Comparison of ENCODE assay signal across 2 cellular contexts in the genomic region with DNA sequence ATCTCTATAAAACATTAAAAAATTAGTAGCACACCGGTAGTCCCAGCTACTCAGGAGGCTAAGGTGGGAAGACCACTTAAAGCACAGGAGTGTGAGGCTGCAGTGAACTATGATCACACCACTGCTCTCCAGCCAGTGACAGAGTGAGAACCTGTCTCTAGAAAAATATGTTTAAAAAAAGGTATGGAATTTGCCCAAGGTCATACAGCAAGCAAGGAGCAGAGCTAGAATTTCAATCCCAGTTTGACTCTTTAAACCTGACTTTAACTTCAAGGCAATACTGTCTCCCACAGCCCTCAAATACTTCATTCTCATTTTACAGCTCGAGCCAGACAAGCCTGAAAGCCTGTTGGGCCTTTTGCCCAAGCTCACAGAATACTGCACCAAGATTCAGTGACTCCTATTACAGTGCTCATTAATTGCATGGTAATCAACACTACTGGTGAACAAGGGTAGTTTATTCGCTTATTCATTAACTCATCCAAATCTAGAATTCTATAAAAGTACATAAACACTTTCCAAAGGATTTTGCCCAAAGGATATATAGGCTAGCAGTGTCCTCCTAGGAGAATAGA.
TF ChIP-seq lines count a peak whose summit lies in the region.

No MANE protein-coding gene starts in this region.

TF ChIP-seq in HEK293, 187 proteins besides CTCF, POLR2A, EP300 and RAD21 (continued from another document):
- no peak for TF ChIP-seq ZNF560 (tag by site-specific recombination; IDR thresholded peaks at IDR 0.05; ENCODE audit: borderline replicate concordance)
- TF ChIP-seq, protein P1, sequence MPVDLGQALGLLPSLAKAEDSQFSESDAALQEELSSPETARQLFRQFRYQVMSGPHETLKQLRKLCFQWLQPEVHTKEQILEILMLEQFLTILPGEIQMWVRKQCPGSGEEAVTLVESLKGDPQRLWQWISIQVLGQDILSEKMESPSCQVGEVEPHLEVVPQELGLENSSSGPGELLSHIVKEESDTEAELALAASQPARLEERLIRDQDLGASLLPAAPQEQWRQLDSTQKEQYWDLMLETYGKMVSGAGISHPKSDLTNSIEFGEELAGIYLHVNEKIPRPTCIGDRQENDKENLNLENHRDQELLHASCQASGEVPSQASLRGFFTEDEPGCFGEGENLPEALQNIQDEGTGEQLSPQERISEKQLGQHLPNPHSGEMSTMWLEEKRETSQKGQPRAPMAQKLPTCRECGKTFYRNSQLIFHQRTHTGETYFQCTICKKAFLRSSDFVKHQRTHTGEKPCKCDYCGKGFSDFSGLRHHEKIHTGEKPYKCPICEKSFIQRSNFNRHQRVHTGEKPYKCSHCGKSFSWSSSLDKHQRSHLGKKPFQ (tag by site-specific recombination; IDR thresholded peaks at IDR 0.05) = peak; percentile 83
- 0 out of 2 replicates have a peak, but pooled peaks have one; percentile 38 for TF ChIP-seq OSR2 (tag by site-specific recombination; IDR thresholded peaks at IDR 0.05)

TF ChIP-seq in WTC11, 78 proteins besides CTCF, POLR2A, EP300 and RAD21 (continued from another document):
- TF ChIP-seq, protein P2, sequence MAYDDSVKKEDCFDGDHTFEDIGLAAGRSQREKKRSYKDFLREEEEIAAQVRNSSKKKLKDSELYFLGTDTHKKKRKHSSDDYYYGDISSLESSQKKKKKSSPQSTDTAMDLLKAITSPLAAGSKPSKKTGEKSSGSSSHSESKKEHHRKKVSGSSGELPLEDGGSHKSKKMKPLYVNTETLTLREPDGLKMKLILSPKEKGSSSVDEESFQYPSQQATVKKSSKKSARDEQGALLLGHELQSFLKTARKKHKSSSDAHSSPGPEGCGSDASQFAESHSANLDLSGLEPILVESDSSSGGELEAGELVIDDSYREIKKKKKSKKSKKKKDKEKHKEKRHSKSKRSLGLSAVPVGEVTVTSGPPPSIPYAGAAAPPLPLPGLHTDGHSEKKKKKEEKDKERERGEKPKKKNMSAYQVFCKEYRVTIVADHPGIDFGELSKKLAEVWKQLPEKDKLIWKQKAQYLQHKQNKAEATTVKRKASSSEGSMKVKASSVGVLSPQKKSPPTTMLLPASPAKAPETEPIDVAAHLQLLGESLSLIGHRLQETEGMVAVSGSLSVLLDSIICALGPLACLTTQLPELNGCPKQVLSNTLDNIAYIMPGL (CRISPR knock-in tag; IDR thresholded peaks at IDR 0.05) = no peak
- TF ChIP-seq, protein P3, sequence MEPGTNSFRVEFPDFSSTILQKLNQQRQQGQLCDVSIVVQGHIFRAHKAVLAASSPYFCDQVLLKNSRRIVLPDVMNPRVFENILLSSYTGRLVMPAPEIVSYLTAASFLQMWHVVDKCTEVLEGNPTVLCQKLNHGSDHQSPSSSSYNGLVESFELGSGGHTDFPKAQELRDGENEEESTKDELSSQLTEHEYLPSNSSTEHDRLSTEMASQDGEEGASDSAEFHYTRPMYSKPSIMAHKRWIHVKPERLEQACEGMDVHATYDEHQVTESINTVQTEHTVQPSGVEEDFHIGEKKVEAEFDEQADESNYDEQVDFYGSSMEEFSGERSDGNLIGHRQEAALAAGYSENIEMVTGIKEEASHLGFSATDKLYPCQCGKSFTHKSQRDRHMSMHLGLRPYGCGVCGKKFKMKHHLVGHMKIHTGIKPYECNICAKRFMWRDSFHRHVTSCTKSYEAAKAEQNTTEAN (CRISPR knock-in tag; IDR thresholded peaks at IDR 0.05) = no peak
- TF ChIP-seq, protein P4, sequence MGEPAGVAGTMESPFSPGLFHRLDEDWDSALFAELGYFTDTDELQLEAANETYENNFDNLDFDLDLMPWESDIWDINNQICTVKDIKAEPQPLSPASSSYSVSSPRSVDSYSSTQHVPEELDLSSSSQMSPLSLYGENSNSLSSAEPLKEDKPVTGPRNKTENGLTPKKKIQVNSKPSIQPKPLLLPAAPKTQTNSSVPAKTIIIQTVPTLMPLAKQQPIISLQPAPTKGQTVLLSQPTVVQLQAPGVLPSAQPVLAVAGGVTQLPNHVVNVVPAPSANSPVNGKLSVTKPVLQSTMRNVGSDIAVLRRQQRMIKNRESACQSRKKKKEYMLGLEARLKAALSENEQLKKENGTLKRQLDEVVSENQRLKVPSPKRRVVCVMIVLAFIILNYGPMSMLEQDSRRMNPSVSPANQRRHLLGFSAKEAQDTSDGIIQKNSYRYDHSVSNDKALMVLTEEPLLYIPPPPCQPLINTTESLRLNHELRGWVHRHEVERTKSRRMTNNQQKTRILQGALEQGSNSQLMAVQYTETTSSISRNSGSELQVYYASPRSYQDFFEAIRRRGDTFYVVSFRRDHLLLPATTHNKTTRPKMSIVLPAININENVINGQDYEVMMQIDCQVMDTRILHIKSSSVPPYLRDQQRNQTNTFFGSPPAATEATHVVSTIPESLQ (CRISPR knock-in tag; IDR thresholded peaks at IDR 0.05) = no peak
- TF ChIP-seq SMAD3 (CRISPR knock-in tag; IDR thresholded peaks at IDR 0.05; ENCODE audit: borderline replicate concordance) (no peak), JAZF1 (CRISPR knock-in tag; IDR thresholded peaks at IDR 0.05) (no peak), GTF2I (CRISPR knock-in tag; conservative IDR thresholded peaks at IDR 0.05) (no peak), ZNF121 (CRISPR knock-in tag; IDR thresholded peaks at IDR 0.05) (no peak), RELA (CRISPR knock-in tag; IDR thresholded peaks at IDR 0.05; ENCODE audit: borderline replicate concordance) (no peak), ZNF396 (CRISPR knock-in tag; IDR thresholded peaks at IDR 0.05; ENCODE audit: borderline replicate concordance) (no peak), MYBL2 (CRISPR knock-in tag; IDR thresholded peaks at IDR 0.05) (no peak), NFATC4 (CRISPR knock-in tag; IDR thresholded peaks at IDR 0.05) (no peak)
- TF ChIP-seq, protein P5, sequence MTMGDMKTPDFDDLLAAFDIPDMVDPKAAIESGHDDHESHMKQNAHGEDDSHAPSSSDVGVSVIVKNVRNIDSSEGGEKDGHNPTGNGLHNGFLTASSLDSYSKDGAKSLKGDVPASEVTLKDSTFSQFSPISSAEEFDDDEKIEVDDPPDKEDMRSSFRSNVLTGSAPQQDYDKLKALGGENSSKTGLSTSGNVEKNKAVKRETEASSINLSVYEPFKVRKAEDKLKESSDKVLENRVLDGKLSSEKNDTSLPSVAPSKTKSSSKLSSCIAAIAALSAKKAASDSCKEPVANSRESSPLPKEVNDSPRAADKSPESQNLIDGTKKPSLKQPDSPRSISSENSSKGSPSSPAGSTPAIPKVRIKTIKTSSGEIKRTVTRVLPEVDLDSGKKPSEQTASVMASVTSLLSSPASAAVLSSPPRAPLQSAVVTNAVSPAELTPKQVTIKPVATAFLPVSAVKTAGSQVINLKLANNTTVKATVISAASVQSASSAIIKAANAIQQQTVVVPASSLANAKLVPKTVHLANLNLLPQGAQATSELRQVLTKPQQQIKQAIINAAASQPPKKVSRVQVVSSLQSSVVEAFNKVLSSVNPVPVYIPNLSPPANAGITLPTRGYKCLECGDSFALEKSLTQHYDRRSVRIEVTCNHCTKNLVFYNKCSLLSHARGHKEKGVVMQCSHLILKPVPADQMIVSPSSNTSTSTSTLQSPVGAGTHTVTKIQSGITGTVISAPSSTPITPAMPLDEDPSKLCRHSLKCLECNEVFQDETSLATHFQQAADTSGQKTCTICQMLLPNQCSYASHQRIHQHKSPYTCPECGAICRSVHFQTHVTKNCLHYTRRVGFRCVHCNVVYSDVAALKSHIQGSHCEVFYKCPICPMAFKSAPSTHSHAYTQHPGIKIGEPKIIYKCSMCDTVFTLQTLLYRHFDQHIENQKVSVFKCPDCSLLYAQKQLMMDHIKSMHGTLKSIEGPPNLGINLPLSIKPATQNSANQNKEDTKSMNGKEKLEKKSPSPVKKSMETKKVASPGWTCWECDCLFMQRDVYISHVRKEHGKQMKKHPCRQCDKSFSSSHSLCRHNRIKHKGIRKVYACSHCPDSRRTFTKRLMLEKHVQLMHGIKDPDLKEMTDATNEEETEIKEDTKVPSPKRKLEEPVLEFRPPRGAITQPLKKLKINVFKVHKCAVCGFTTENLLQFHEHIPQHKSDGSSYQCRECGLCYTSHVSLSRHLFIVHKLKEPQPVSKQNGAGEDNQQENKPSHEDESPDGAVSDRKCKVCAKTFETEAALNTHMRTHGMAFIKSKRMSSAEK (CRISPR knock-in tag; IDR thresholded peaks at IDR 0.05; ENCODE audit: borderline replicate concordance) = no peak
- TF ChIP-seq, protein P6, sequence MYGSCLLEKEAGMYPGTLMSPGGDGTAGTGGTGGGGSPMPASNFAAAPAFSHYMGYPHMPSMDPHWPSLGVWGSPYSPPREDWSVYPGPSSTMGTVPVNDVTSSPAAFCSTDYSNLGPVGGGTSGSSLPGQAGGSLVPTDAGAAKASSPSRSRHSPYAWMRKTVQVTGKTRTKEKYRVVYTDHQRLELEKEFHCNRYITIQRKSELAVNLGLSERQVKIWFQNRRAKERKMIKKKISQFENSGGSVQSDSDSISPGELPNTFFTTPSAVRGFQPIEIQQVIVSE (CRISPR knock-in tag; IDR thresholded peaks at IDR 0.05; ENCODE audit: borderline replicate concordance) = no peak
- TF ChIP-seq, protein P7, sequence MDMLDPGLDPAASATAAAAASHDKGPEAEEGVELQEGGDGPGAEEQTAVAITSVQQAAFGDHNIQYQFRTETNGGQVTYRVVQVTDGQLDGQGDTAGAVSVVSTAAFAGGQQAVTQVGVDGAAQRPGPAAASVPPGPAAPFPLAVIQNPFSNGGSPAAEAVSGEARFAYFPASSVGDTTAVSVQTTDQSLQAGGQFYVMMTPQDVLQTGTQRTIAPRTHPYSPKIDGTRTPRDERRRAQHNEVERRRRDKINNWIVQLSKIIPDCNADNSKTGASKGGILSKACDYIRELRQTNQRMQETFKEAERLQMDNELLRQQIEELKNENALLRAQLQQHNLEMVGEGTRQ (CRISPR knock-in tag; IDR thresholded peaks at IDR 0.05) = no peak
- TF ChIP-seq, protein P8, sequence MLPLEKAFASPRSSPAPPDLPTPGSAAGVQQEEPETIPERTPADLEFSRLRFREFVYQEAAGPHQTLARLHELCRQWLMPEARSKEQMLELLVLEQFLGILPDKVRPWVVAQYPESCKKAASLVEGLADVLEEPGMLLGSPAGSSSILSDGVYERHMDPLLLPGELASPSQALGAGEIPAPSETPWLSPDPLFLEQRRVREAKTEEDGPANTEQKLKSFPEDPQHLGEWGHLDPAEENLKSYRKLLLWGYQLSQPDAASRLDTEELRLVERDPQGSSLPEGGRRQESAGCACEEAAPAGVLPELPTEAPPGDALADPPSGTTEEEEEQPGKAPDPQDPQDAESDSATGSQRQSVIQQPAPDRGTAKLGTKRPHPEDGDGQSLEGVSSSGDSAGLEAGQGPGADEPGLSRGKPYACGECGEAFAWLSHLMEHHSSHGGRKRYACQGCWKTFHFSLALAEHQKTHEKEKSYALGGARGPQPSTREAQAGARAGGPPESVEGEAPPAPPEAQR (CRISPR knock-in tag; IDR thresholded peaks at IDR 0.05) = no peak
